Comparison of ENCODE assay signal across 8 cellular contexts in the genomic region with DNA sequence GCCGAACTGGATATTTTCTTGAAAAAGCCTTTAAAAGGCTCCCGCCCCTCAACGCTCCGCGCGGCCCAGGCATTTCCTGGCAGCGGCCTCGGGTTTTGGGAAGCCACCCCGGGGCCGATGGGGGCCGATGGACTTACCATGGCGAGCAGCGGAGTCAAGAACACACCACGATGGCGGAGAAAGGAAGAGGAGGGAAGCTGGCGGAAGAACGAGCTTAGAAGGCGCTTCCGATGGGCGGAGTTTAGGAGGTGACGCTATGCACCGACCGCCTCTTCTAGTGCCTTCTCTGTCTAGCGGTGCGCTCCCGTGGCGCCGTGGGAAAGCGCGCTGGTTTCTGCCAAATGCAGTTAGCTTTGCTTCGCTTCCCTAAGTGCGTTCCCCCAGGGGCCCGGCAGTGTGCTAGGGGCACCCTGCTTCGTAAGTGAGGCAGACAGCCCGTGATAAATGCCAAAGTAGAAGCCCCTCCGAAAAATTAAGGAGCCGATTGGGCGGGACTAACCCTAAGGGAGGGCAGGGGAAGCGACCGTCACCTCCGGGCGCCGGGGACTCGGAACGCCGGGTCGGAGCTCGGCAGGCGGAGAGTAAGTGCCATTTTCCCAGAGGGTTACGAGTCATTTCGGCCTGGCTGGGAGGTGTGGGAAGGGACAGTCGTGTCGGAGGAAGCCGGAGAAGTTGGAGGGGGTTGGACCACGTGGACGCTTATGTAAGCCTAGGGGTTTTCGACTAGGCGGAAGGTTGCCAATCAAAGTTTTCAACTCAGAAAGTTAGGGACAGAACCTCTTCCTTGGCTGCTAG. TPM values are rescaled to one million over a fixed set of nuclear protein-coding genes. Genes with fewer than 3 reads are reported as not detected.
A peak's percentile ranks its signal among the peaks of the same experiment; 100 is the strongest.
DNase-seq lines count a peak whose midpoint lies in the region; ATAC-seq, FAIRE-seq and TF ChIP-seq lines count a peak whose summit lies in the region.

A gene (minus strand): TSS at position 194 of the 795 bp plus-strand sequence. CDS start 54 bp downstream, at position 140.

- ATAC-seq in HG02840 (IDR thresholded peaks at IDR 0.05; ENCODE audit: low FRiP score, unreplicated experiment) (peak; percentile 81), Right ventricle myocardium superior (ENCODE audit: poor library complexity) (peak; percentile 98)
- peak; percentile 91 for ATAC-seq in activated naive CD8-positive, alpha-beta T cell treated with anti-CD3 and anti-CD28 coated beads, Interleukin-2, amount 50 U/mL, for 24 hours

- H3K14ac ChIP-seq in trophoblast cell (ENCODE audit: low read length), result peak within 1 kb of the TSS; percentile 82

- H2AK5ac ChIP-seq in trophoblast cell (ENCODE audit: low read length), result no peak within 1 kb of the TSS

- H3K27me3 Mint-ChIP-seq in activated naive CD8-positive, alpha-beta T cell treated with anti-CD3 and anti-CD28 coated beads, Interleukin-2, amount 50 U/mL, for 24 hours, result no peaks in the 10 kb centered on the region

- peak within 1 kb of the TSS; percentile 52 for H2BK120ac ChIP-seq in trophoblast cell (ENCODE audit: insufficient read depth, low read length, poor library complexity)

- peak within 1 kb of the TSS; percentile 72 for H4K8ac ChIP-seq in trophoblast cell (ENCODE audit: low read depth, low read length)

- H3K18ac ChIP-seq in trophoblast cell (ENCODE audit: low read length), result peak within 1 kb of the TSS; percentile 64

- peak within 1 kb of the TSS; percentile 59 for H2AFZ ChIP-seq in trophoblast cell (ENCODE audit: insufficient read depth, low read length, poor library complexity)

- H4K12ac ChIP-seq in trophoblast cell (ENCODE audit: low read depth, low read length), result peak within 1 kb of the TSS; percentile 68

- peaks cover 6% of the 10 kb centered on the region for H3K79me1 ChIP-seq in trophoblast cell (ENCODE audit: low read length)

- H3K27ac ChIP-seq in trophoblast cell (ENCODE audit: low read depth, low read length), result peak within 1 kb of the TSS; percentile 93
- H3K27ac ChIP-seq in tibial nerve, result peak within 1 kb of the TSS; percentile 92 to 95 (median 92)

- peak; percentile 95 for TF ChIP-seq POLR2A in GM12892 (IDR thresholded peaks at IDR 0.05; ENCODE audit: low read depth, low read length)
- TF ChIP-seq POLR2A in tibial nerve (IDR thresholded peaks at IDR 0.05), result peak; percentile 47 to 72

- H3K4me3 Mint-ChIP-seq in activated naive CD8-positive, alpha-beta T cell treated with anti-CD3 and anti-CD28 coated beads, Interleukin-2, amount 50 U/mL, for 24 hours, result peak within 1 kb of the TSS; percentile 91

- H3K27ac Mint-ChIP-seq in activated naive CD8-positive, alpha-beta T cell treated with anti-CD3 and anti-CD28 coated beads, Interleukin-2, amount 50 U/mL, for 24 hours, result peak within 1 kb of the TSS; percentile 94

- no peaks in the 10 kb centered on the region for H3K9me3 Mint-ChIP-seq in activated naive CD8-positive, alpha-beta T cell treated with anti-CD3 and anti-CD28 coated beads, Interleukin-2, amount 50 U/mL, for 24 hours

- peak within 1 kb of the TSS; percentile 95 for H3K4ac ChIP-seq in trophoblast cell (ENCODE audit: low read depth, low read length)

- H3K9me3 ChIP-seq in trophoblast cell (ENCODE audit: insufficient read depth, low read depth, low read length) (no peaks in the 10 kb centered on the region), tibial nerve (no peaks in the 10 kb centered on the region)

- peaks cover 27% of the 10 kb centered on the region for H3K4me1 Mint-ChIP-seq in activated naive CD8-positive, alpha-beta T cell treated with anti-CD3 and anti-CD28 coated beads, Interleukin-2, amount 50 U/mL, for 24 hours

- no CpG with 5 or more reads among the region's 58 CpGs for WGBS in trophoblast cell (ENCODE audit: extremely low coverage, insufficient coverage, insufficient read length)
- 0 to 43% methylated on average over 36 to 58 of the region's 58 CpGs for WGBS in tibial nerve, 2 donors

- no peak for TF ChIP-seq CTCF in tibial nerve (IDR thresholded peaks at IDR 0.05)

- H3K36me3 ChIP-seq in trophoblast cell (ENCODE audit: control insufficient read depth in 1 of 2, insufficient read depth in 2 of 2, low read length in 2 of 2) (peaks cover 13 to 17% of the 10 kb centered on the region in 2 experiments), tibial nerve (peaks cover 0 to 10% (median 0%) of the 10 kb centered on the region in 3 donors)

- peak within 1 kb of the TSS; percentile 54 for H2BK5ac ChIP-seq in trophoblast cell (ENCODE audit: low read depth, low read length, poor library complexity)

- peak; percentile 87 for FAIRE-seq in GM12892 (lab: Jason Lieb, UNC)

- peak within 1 kb of the TSS; percentile 75 for H3K4me2 ChIP-seq in trophoblast cell (ENCODE audit: low read length)

- H3K4me1 ChIP-seq in trophoblast cell (ENCODE audit: control insufficient read depth in 1 of 2, insufficient read depth in 2 of 2, low read length in 2 of 2), result peaks cover 0 to 2% of the 10 kb centered on the region in 2 experiments
- H3K4me1 ChIP-seq in tibial nerve, result peaks cover 0 to 28% (median 3%) of the 10 kb centered on the region in 4 donors

- H2BK12ac ChIP-seq in trophoblast cell (ENCODE audit: low read length), result no peak within 1 kb of the TSS

- H3K9ac ChIP-seq in trophoblast cell (ENCODE audit: low read length), result peak within 1 kb of the TSS; percentile 97

- no peak within 1 kb of the TSS for H3K23ac ChIP-seq in trophoblast cell (ENCODE audit: low read length)

- peaks cover 12% of the 10 kb centered on the region for H3K79me2 ChIP-seq in trophoblast cell (ENCODE audit: control insufficient read depth, insufficient read depth, low read length, poor library complexity)

- H3K4me3 ChIP-seq in trophoblast cell (ENCODE audit: low read depth, low read length) (peak within 1 kb of the TSS; percentile 84), tibial nerve (peak within 1 kb of the TSS; percentile 62 to 80 (median 72))

- intact Hi-C loops in Right ventricle myocardium superior (cut with DNase I), result loop anchor here (10.0 kb wide), 1 partner anchor 63 kb away; a partner anchor contains a TSS

- peaks cover 47% of the 10 kb centered on the region for H3K36me3 Mint-ChIP-seq in activated naive CD8-positive, alpha-beta T cell treated with anti-CD3 and anti-CD28 coated beads, Interleukin-2, amount 50 U/mL, for 24 hours (ENCODE audit: low read depth)

- H3K27me3 ChIP-seq in trophoblast cell (ENCODE audit: insufficient read depth, low read length), result no peaks in the 10 kb centered on the region
- no peaks in the 10 kb centered on the region for H3K27me3 ChIP-seq in tibial nerve

- peak in 1 of 2 donors; percentile 91 for TF ChIP-seq EP300 in tibial nerve (IDR thresholded peaks at IDR 0.05)

- DNase-seq in GM12892 (ENCODE audit: insufficient read length) (peak; percentile 39), NCI-H1436 (lab: John Stamatoyannopoulos, UW) (peak; percentile 91), SW480 (ENCODE audit: low spot score) (peak; percentile 93), Right ventricle myocardium superior (peak; percentile 89), trophoblast cell (peak; percentile 81 to 88), tibial nerve (ENCODE audit: low spot score in 2 of 2) (peak; percentile 55 to 68)
- peak; percentile 77 for DNase-seq in activated naive CD8-positive, alpha-beta T cell treated with anti-CD3 and anti-CD28 coated beads, Interleukin-2, amount 50 U/mL, for 24 hours

- H4K91ac ChIP-seq in trophoblast cell (ENCODE audit: low read depth, low read length), result peak within 1 kb of the TSS; percentile 84

RNA-seq across cellular contexts. Expression of the gene that starts here (rescaled TPM):
- 9,006 TPM for polyA plus RNA-seq in GM12892 (2012; ENCODE audit: missing spikeins)
- total RNA-seq in Right ventricle myocardium superior (1,035 TPM), tibial nerve (1,000 to 10,000 TPM; 2,139 to 3,555 (median 3,085) TPM)
- 4,540 and 4,605 TPM in 2 replicates for polyA plus RNA-seq in trophoblast cell (2013)

Comparison
In these comparisons a context has a peak if more than half of its experiments do, and no peak if none do; other contexts are left out.
1. Peak in every context shown above with its lines: DNase-seq, ATAC-seq, H3K4me3 ChIP-seq and H3K27ac ChIP-seq.
2. DNase-seq: peak in every context shown above with its lines; median percentile 93 in SW480; 91 in NCI-H1436; 89 in Right ventricle myocardium superior; 84 in trophoblast cell; 77 in activated naive CD8-positive, alpha-beta T cell treated with anti-CD3 and anti-CD28 coated beads, Interleukin-2, amount 50 U/mL, for 24 hours; 62 in tibial nerve; 39 in GM12892.